Comparison of ENCODE assay signal across 1 cellular context in genomic region chr14:50616275-50616674, GRCh38.
TF ChIP-seq lines count a peak whose summit lies in the region.

No MANE protein-coding gene starts in this region.

TF ChIP-seq in HEK293, 187 proteins besides CTCF, POLR2A, EP300 and RAD21 (continued from another document):
- TF ChIP-seq ZNF518A (tag by site-specific recombination; conservative IDR thresholded peaks at IDR 0.05; ENCODE audit: low read depth) (peak; percentile 79), GLI4 (tag by site-specific recombination; IDR thresholded peaks at IDR 0.05) (no peak), ZNF426 (tag by site-specific recombination; IDR thresholded peaks at IDR 0.05) (peak; percentile 71), GFI1B (tag by site-specific recombination; IDR thresholded peaks at IDR 0.05) (no peak), GLIS1 (tag by site-specific recombination; IDR thresholded peaks at IDR 0.05) (no peak), ZNF24 (tag by site-specific recombination; IDR thresholded peaks at IDR 0.05) (no peak), OVOL3 (tag by site-specific recombination; IDR thresholded peaks at IDR 0.05) (no peak)
